12 cellular contexts compared by ENCODE assay signal in genomic region chr12:55414396-55414823, GRCh38. TPM values are rescaled to one million over a fixed set of nuclear protein-coding genes. Genes with fewer than 3 reads are reported as not detected.
"Had no signal": no experiment of that assay in that cellular context is flagged by ENCODE, and none has a peak within 500 bp of the region (broad histone marks: within the 10 kb centered on the region; RNA-seq: fewer than 3 reads in every experiment).

No MANE protein-coding gene starts in this region.

RNA-seq across cellular contexts. Expression of gene OR6C76, which starts 11.6 kb away (rescaled TPM):
- total RNA-seq: activated CD8-positive, alpha-beta memory T cell treated with anti-CD3 and anti-CD28 coated beads for 36 hours; activated naive CD8-positive, alpha-beta T cell treated with anti-CD3 and anti-CD28 coated beads for 36 hours; activated T-helper 1 cell treated with anti-CD3 and anti-CD28 coated beads, Interleukin-12 subunit alpha, Interleukin-12 subunit beta, Interleukin-2, Interleukin-4 antibody, amounts not matched to agents 30 ng/mL and 10 ng/mL and 1 ng/mL, durations not matched to agents 14 hours and 24 hours and 36 hours; epithelial cell of proximal tubule; frontal cortex; heart left ventricle; mammary epithelial cell; Right ventricle myocardium inferior; sigmoid colon; uterus had no signal
- polyA plus RNA-seq: heart left ventricle, mammary epithelial cell, neural cell, sigmoid colon, thymus had no signal

RNA-seq across cellular contexts. Expression of gene OR6C65, which starts 14.1 kb away (rescaled TPM):
- total RNA-seq: activated CD8-positive, alpha-beta memory T cell treated with anti-CD3 and anti-CD28 coated beads for 36 hours; activated naive CD8-positive, alpha-beta T cell treated with anti-CD3 and anti-CD28 coated beads for 36 hours; activated T-helper 1 cell treated with anti-CD3 and anti-CD28 coated beads, Interleukin-12 subunit alpha, Interleukin-12 subunit beta, Interleukin-2, Interleukin-4 antibody, amounts not matched to agents 30 ng/mL and 10 ng/mL and 1 ng/mL, durations not matched to agents 14 hours and 24 hours and 36 hours; epithelial cell of proximal tubule; frontal cortex; heart left ventricle; mammary epithelial cell; Right ventricle myocardium inferior; sigmoid colon; uterus had no signal
- polyA plus RNA-seq: heart left ventricle, mammary epithelial cell, neural cell, sigmoid colon had no signal

RNA-seq across cellular contexts. Expression of gene OR6C2, which starts 29.5 kb away (rescaled TPM):
- total RNA-seq: activated CD8-positive, alpha-beta memory T cell treated with anti-CD3 and anti-CD28 coated beads for 36 hours; activated naive CD8-positive, alpha-beta T cell treated with anti-CD3 and anti-CD28 coated beads for 36 hours; activated T-helper 1 cell treated with anti-CD3 and anti-CD28 coated beads, Interleukin-12 subunit alpha, Interleukin-12 subunit beta, Interleukin-2, Interleukin-4 antibody, amounts not matched to agents 30 ng/mL and 10 ng/mL and 1 ng/mL, durations not matched to agents 14 hours and 24 hours and 36 hours; epithelial cell of proximal tubule; frontal cortex; heart left ventricle; mammary epithelial cell; Right ventricle myocardium inferior; sigmoid colon; uterus had no signal
- polyA plus RNA-seq: heart left ventricle, mammary epithelial cell, neural cell, sigmoid colon, thymus had no signal

RNA-seq across cellular contexts. Expression of gene OR6C75, which starts 51.6 kb away (rescaled TPM):
- total RNA-seq: activated CD8-positive, alpha-beta memory T cell treated with anti-CD3 and anti-CD28 coated beads for 36 hours; activated naive CD8-positive, alpha-beta T cell treated with anti-CD3 and anti-CD28 coated beads for 36 hours; activated T-helper 1 cell treated with anti-CD3 and anti-CD28 coated beads, Interleukin-12 subunit alpha, Interleukin-12 subunit beta, Interleukin-2, Interleukin-4 antibody, amounts not matched to agents 30 ng/mL and 10 ng/mL and 1 ng/mL, durations not matched to agents 14 hours and 24 hours and 36 hours; epithelial cell of proximal tubule; frontal cortex; heart left ventricle; mammary epithelial cell; Right ventricle myocardium inferior; sigmoid colon; uterus had no signal
- polyA plus RNA-seq: heart left ventricle, mammary epithelial cell, neural cell, sigmoid colon, thymus had no signal

RNA-seq across cellular contexts. Expression of gene OR6C70, which starts 55.5 kb away (rescaled TPM):
- total RNA-seq: activated CD8-positive, alpha-beta memory T cell treated with anti-CD3 and anti-CD28 coated beads for 36 hours; activated naive CD8-positive, alpha-beta T cell treated with anti-CD3 and anti-CD28 coated beads for 36 hours; activated T-helper 1 cell treated with anti-CD3 and anti-CD28 coated beads, Interleukin-12 subunit alpha, Interleukin-12 subunit beta, Interleukin-2, Interleukin-4 antibody, amounts not matched to agents 30 ng/mL and 10 ng/mL and 1 ng/mL, durations not matched to agents 14 hours and 24 hours and 36 hours; epithelial cell of proximal tubule; frontal cortex; heart left ventricle; mammary epithelial cell; Right ventricle myocardium inferior; sigmoid colon; uterus had no signal
- polyA plus RNA-seq: heart left ventricle, mammary epithelial cell, neural cell, sigmoid colon, thymus had no signal
